Comparison of ENCODE assay signal across 1 cellular context in genomic region chr19:55653651-55654322, GRCh38.
TF ChIP-seq lines count a peak whose summit lies in the region.

No MANE protein-coding gene starts in this region.

TF ChIP-seq in SK-N-SH, 30 proteins besides CTCF, POLR2A, EP300 and RAD21 (continued from another document):
- TF ChIP-seq, protein P1, sequence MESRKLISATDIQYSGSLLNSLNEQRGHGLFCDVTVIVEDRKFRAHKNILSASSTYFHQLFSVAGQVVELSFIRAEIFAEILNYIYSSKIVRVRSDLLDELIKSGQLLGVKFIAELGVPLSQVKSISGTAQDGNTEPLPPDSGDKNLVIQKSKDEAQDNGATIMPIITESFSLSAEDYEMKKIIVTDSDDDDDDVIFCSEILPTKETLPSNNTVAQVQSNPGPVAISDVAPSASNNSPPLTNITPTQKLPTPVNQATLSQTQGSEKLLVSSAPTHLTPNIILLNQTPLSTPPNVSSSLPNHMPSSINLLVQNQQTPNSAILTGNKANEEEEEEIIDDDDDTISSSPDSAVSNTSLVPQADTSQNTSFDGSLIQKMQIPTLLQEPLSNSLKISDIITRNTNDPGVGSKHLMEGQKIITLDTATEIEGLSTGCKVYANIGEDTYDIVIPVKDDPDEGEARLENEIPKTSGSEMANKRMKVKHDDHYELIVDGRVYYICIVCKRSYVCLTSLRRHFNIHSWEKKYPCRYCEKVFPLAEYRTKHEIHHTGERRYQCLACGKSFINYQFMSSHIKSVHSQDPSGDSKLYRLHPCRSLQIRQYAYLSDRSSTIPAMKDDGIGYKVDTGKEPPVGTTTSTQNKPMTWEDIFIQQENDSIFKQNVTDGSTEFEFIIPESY (IDR thresholded peaks at IDR 0.05; ENCODE audit: borderline replicate concordance, low read depth): peak; percentile 43
- TF ChIP-seq MAX (IDR thresholded peaks at IDR 0.05; ENCODE audit: low read depth) (peak; percentile 80), USF2 (IDR thresholded peaks at IDR 0.05; ENCODE audit: borderline replicate concordance, low read depth, low read length) (no peak), SMC3 (IDR thresholded peaks at IDR 0.05; ENCODE audit: low read depth, low read length) (peak; percentile 74), CHD2 (IDR thresholded peaks at IDR 0.05; ENCODE audit: low read length, partially characterized antibody) (peak; percentile 82), TAF1 (IDR thresholded peaks at IDR 0.05; ENCODE audit: borderline replicate concordance, low read depth, low read length) (peak; percentile 46; the same call in 1 of the 2 replicates), SIN3A (IDR thresholded peaks at IDR 0.05; ENCODE audit: borderline replicate concordance, low read depth, low read length) (peak; percentile 68; the same call in 1 of the 2 replicates), NRF1 (IDR thresholded peaks at IDR 0.05; ENCODE audit: low read depth, low read length) (peak; percentile 92), TEAD4 (IDR thresholded peaks at IDR 0.05; ENCODE audit: borderline replicate concordance, insufficient read depth) (no peak), GABPA (IDR thresholded peaks at IDR 0.05; ENCODE audit: low read depth) (peak; percentile 81)
TF ChIP-seq in SK-N-SH: peak in this region for 11.
